In genomic region chrX:14700982-14701381, GRCh38 we compare ENCODE assay signal across 6 cellular contexts.
"Had no signal": no experiment of that assay in that cellular context is flagged by ENCODE, and none has a peak within 500 bp of the region (broad histone marks: within the 10 kb centered on the region; RNA-seq: fewer than 3 reads in every experiment).

No MANE protein-coding gene starts in this region.

- H3K27ac ChIP-seq: HL-60, KMS-11 had no signal

- ATAC-seq: K562 had no signal

- DNase-seq: KBM-7, KG1 had no signal

- H3K4me3 ChIP-seq: K562 had no signal

- H3K9ac ChIP-seq: KMS-11 had no signal

- FAIRE-seq: HTR-8/SVneo, K562 had no signal

- H3K4me2 ChIP-seq: KMS-11 had no signal
